Comparison of ENCODE assay signal across 19 cellular contexts in genomic region chr11:130825621-130826020, GRCh38.
DNase-seq lines count a peak whose midpoint lies in the region; ATAC-seq and TF ChIP-seq lines count a peak whose summit lies in the region.
"Had no signal": no experiment of that assay in that cellular context is flagged by ENCODE, and none has a peak within 500 bp of the region (broad histone marks: within the 10 kb centered on the region; RNA-seq: fewer than 3 reads in every experiment).

No MANE protein-coding gene starts in this region.

- H3K27me3 ChIP-seq in neural progenitor cell = no peaks in the 10 kb centered on the region
- no peaks in the 10 kb centered on the region for H3K27me3 ChIP-seq in uterus
- H3K27me3 ChIP-seq: BLaER1 had no signal

- H3F3A ChIP-seq in neural progenitor cell (ENCODE audit: low read depth) = no peaks in the 10 kb centered on the region

- no peaks in the 10 kb centered on the region for H3K9me3 Mint-ChIP-seq in neural progenitor cell
- H3K9me3 Mint-ChIP-seq in HFFc6 = no peaks in the 10 kb centered on the region
- H3K9me3 Mint-ChIP-seq: CD4-positive, alpha-beta T cell; H9; IgD-negative memory B cell had no signal

- no peaks in the 10 kb centered on the region for H3K79me2 ChIP-seq in neural progenitor cell (ENCODE audit: low read depth)

- H4K20me1 ChIP-seq in neural progenitor cell (ENCODE audit: low read depth) = no peaks in the 10 kb centered on the region
- H4K20me1 ChIP-seq: BLaER1 had no signal

- no peak overlapping the region for H3K4me3 Mint-ChIP-seq in neural progenitor cell
- no peak overlapping the region for H3K4me3 Mint-ChIP-seq in HFFc6
- H3K4me3 Mint-ChIP-seq: CD4-positive, alpha-beta T cell; H9; IgD-negative memory B cell had no signal

- H2AFZ ChIP-seq in neural progenitor cell (replicated peaks) = no peak overlapping the region

- intact Hi-C loops in uterus (cut with DNase I; ENCODE audit: low total_unique reads) = no loop called here

- no peak overlapping the region for H3K4me3 ChIP-seq in fibroblast of villous mesenchyme (ENCODE audit: low read depth, low read length)
- H3K4me3 ChIP-seq in neural progenitor cell = no peak overlapping the region
- H3K4me3 ChIP-seq in uterus = no peak overlapping the region
- H3K4me3 ChIP-seq: BLaER1 had no signal

- peaks cover 3% of the 10 kb centered on the region for H3K27me3 Mint-ChIP-seq in neural progenitor cell (ENCODE audit: insufficient read depth, low read depth)
- peaks cover 16% of the 10 kb centered on the region for H3K27me3 Mint-ChIP-seq in HFFc6 (ENCODE audit: insufficient read depth)

- H3K36me3 ChIP-seq in neural progenitor cell (no peaks in the 10 kb centered on the region), uterus (no peaks in the 10 kb centered on the region)
- H3K36me3 ChIP-seq: BLaER1 had no signal

- no peak for ATAC-seq in HG03571 (IDR thresholded peaks at IDR 0.05; ENCODE audit: unreplicated experiment)

- H3K4me1 ChIP-seq in neural progenitor cell = peaks cover 13% of the 10 kb centered on the region
- H3K4me1 ChIP-seq in uterus = peaks cover 0 to 11% of the 10 kb centered on the region in 2 donors
- H3K4me1 ChIP-seq: BLaER1 had no signal

- peak overlapping the region; percentile 27 for H3K4me2 ChIP-seq in neural progenitor cell
- H3K4me2 ChIP-seq: BLaER1 had no signal

- H3K27ac Mint-ChIP-seq in neural progenitor cell (peak overlapping the region; percentile 39), HFFc6 (no peak overlapping the region)
- H3K27ac Mint-ChIP-seq: CD4-positive, alpha-beta T cell had no signal

- H3K36me3 Mint-ChIP-seq in neural progenitor cell (no peaks in the 10 kb centered on the region), HFFc6 (ENCODE audit: low read depth) (no peaks in the 10 kb centered on the region)
- H3K36me3 Mint-ChIP-seq: IgD-negative memory B cell had no signal

- H3K27ac ChIP-seq in VCaP (peak overlapping the region; percentile 35), neural progenitor cell (no peak overlapping the region), uterus (peak overlapping the region; percentile 9 to 37)
- H3K27ac ChIP-seq: BLaER1 had no signal

- DNase-seq in fibroblast of villous mesenchyme (ENCODE audit: low read depth) (peak; percentile 51), neural progenitor cell (ENCODE audit: low spot score) (no peak), uterus (no peak), HFFc6 (no peak), T1000 (lab: John Stamatoyannopoulos, UW) (no peak)
- DNase-seq: CD4-positive, alpha-beta T cell; COR-L47; DMS79; H9; MV-4-11; NCI-H1417; NCI-H187; NCI-H446; NCI-H526; Right ventricle myocardium superior had no signal

- no peak overlapping the region for H3K9ac ChIP-seq in neural progenitor cell
- H3K9ac ChIP-seq: BLaER1 had no signal

- TF ChIP-seq CTCF in VCaP (conservative IDR thresholded peaks at IDR 0.05) = no peak
- TF ChIP-seq CTCF in fibroblast of villous mesenchyme (IDR thresholded peaks at IDR 0.05; ENCODE audit: insufficient read depth, low read depth, low read length) = no peak
- TF ChIP-seq CTCF in neural progenitor cell (IDR thresholded peaks at IDR 0.05) = no peak
- no peak for TF ChIP-seq CTCF in uterus (IDR thresholded peaks at IDR 0.05)
- no peak for TF ChIP-seq CTCF in HFFc6 (IDR thresholded peaks at IDR 0.05)

- peaks cover 38% of the 10 kb centered on the region for H3K4me1 Mint-ChIP-seq in neural progenitor cell
- peaks cover 30% of the 10 kb centered on the region for H3K4me1 Mint-ChIP-seq in HFFc6 (ENCODE audit: low read depth)
- H3K4me1 Mint-ChIP-seq: IgD-negative memory B cell had no signal

- no peak for TF ChIP-seq POLR2A in uterus (IDR thresholded peaks at IDR 0.05)

- H3K9me3 ChIP-seq in neural progenitor cell (ENCODE audit: low read depth) (no peaks in the 10 kb centered on the region), uterus (no peaks in the 10 kb centered on the region)
- H3K9me3 ChIP-seq: BLaER1 had no signal
